Comparison of ENCODE assay signal across 16 cellular contexts in the genomic region with DNA sequence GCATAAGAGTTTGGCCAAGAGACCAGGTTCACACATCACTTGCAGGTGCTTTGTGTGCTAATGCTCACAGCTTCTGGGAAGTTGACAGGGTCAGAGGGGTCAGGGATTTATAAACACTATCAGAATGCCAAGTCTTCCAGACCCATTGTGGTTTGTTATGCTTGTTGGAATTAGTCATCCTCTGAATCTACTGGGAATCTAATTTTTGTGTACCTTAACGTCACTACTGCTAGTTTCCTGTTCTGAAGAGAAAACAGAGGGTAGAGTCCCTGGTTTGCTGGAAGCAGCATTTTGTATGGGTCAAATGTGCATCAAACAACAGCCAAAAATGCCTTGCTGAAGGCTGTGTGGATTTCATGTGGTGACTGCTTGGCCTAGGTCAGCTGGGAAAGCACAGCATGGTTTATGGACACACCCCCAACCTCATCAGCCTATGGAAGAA. TPM values are rescaled to one million over a fixed set of nuclear protein-coding genes. Genes with fewer than 3 reads are reported as not detected.
DNase-seq lines count a peak whose midpoint lies in the region; ATAC-seq, FAIRE-seq and TF ChIP-seq lines count a peak whose summit lies in the region.
"Had no signal": no experiment of that assay in that cellular context is flagged by ENCODE, and none has a peak within 500 bp of the region (broad histone marks: within the 10 kb centered on the region; RNA-seq: fewer than 3 reads in every experiment).

No MANE protein-coding gene starts in this region.

- H3K4me2 ChIP-seq in keratinocyte (ENCODE audit: control insufficient read depth, extremely low read depth, insufficient read depth, low read depth, low read length) = no peak overlapping the region

- peak; percentile 9 for FAIRE-seq in keratinocyte (lab: Jason Lieb, UNC)
- FAIRE-seq: islet of Langerhans had no signal

- ATAC-seq in HG02840 (IDR thresholded peaks at IDR 0.05; ENCODE audit: low FRiP score, unreplicated experiment) = no peak
- no peak for ATAC-seq in GM18517 (IDR thresholded peaks at IDR 0.05; ENCODE audit: unreplicated experiment)
- ATAC-seq: stimulated activated naive CD8-positive, alpha-beta T cell treated with anti-CD3 and anti-CD28 coated beads, Interleukin-15, amount 100 ng/mL, for 72 hours had no signal

- DNase-seq in A673 (ENCODE audit: low spot score) (no peak), HS-27A (ENCODE audit: low read depth) (peak; percentile 30), brain microvascular endothelial cell (peak; percentile 85), keratinocyte (ENCODE audit: low read depth, low spot score) (no peak), superior temporal gyrus (ENCODE audit: extremely low spot score) (no peak), amniotic stem cell (lab: John Stamatoyannopoulos, UW) (no peak)
- DNase-seq: activated naive CD4-positive, alpha-beta T cell treated with anti-CD3 and anti-CD28 coated beads, Interleukin-2, amount 50 U/mL, for 16 hours; BE2C; H9; NCI-H774; stimulated activated CD4-positive, alpha-beta T cell treated with anti-CD3 and anti-CD28 coated beads, Interleukin-4, amount 100 ng/mL, for 1 hour; stimulated activated naive CD8-positive, alpha-beta T cell treated with anti-CD3 and anti-CD28 coated beads, Interleukin-15, amount 100 ng/mL, for 72 hours; T-helper 1 cell had no signal

- H3K9ac ChIP-seq in keratinocyte (ENCODE audit: control insufficient read depth, extremely low read depth, insufficient read depth, low read length) = no peak overlapping the region

- TF ChIP-seq CTCF in A673 (conservative IDR thresholded peaks at IDR 0.05; ENCODE audit: low read depth, low read length) = no peak
- no peak for TF ChIP-seq CTCF in brain microvascular endothelial cell (IDR thresholded peaks at IDR 0.05; ENCODE audit: low read depth, low read length, missing control alignments)
- no peak for TF ChIP-seq CTCF in keratinocyte (optimal IDR thresholded peaks at IDR 0.05 in 1 of 3, IDR thresholded peaks at IDR 0.05 in 1 of 3, conservative IDR thresholded peaks at IDR 0.05 in 1 of 3; ENCODE audit: extremely low read depth in 1 of 3, insufficient read depth in 2 of 3, low read length in 3 of 3)

- H3K9me3 ChIP-seq in A673 (ENCODE audit: low read depth, low read length, poor library complexity, severe bottlenecking) = no peaks in the 10 kb centered on the region
- H3K9me3 ChIP-seq in keratinocyte (ENCODE audit: control insufficient read depth, low read depth, low read length) = no peaks in the 10 kb centered on the region
- H3K9me3 ChIP-seq: BE2C had no signal

- no peaks in the 10 kb centered on the region for H3K79me2 ChIP-seq in keratinocyte (ENCODE audit: control insufficient read depth, insufficient read depth, low read length)

- POLR2A ChIA-PET in A673 (lab: Charles Lee; ENCODE audit: low non-redundant PET) = no interaction called here

- intact Hi-C loops in A673 (cut with micrococcal nuclease; ENCODE audit: unreplicated experiment) = no loop called here

- H3K4me3 ChIP-seq in A673 (ENCODE audit: low read depth, low read length, poor library complexity, severe bottlenecking) = no peak overlapping the region
- H3K4me3 ChIP-seq in brain microvascular endothelial cell (ENCODE audit: low read depth, low read length) = no peak overlapping the region
- H3K4me3 ChIP-seq in keratinocyte (ENCODE audit: control insufficient read depth in 2 of 3, extremely low read depth in 1 of 3, insufficient read depth in 2 of 3, low read depth in 1 of 3, low read length in 3 of 3) = no peak overlapping the region

- BruUV-seq in A673 (replicated peaks; lab: Mats Ljungman, UMichigan) = no TSS peak

- dilution Hi-C loops in keratinocyte (cut with MboI; ENCODE audit: extremely low pct_ligation_motif_present, low sequenced_read_pairs) = no loop called here

- H3K36me3 ChIP-seq in A673 (ENCODE audit: insufficient read depth, low read length, poor library complexity, severe bottlenecking) = peaks cover 50% of the 10 kb centered on the region
- H3K36me3 ChIP-seq in brain microvascular endothelial cell (replicated peaks) = peaks cover 7% of the 10 kb centered on the region
- peaks cover 6 to 7% of the 10 kb centered on the region in 2 experiments for H3K36me3 ChIP-seq in keratinocyte (ENCODE audit: control insufficient read depth in 2 of 2, extremely low read depth in 1 of 2, insufficient read depth in 2 of 2, low read length in 2 of 2)
- H3K36me3 ChIP-seq: BE2C had no signal

- H3K4me1 ChIP-seq in A673 (ENCODE audit: insufficient read depth, low read length, poor library complexity, severe bottlenecking) = no peaks in the 10 kb centered on the region
- H3K4me1 ChIP-seq in keratinocyte (ENCODE audit: control insufficient read depth, extremely low read depth, insufficient read depth, low read length) = peaks cover 2% of the 10 kb centered on the region
- H3K4me1 ChIP-seq: BE2C had no signal

- H3K27ac ChIP-seq in A673 (ENCODE audit: low read depth, low read length, poor library complexity, severe bottlenecking) = peak overlapping the region; percentile 24
- H3K27ac ChIP-seq in brain microvascular endothelial cell = peak overlapping the region; percentile 63
- no peak overlapping the region for H3K27ac ChIP-seq in keratinocyte (ENCODE audit: control insufficient read depth, insufficient read depth, low read length)

- H3K27me3 ChIP-seq in A673 (replicated peaks; ENCODE audit: insufficient read depth, low read depth, low read length, poor library complexity) (no peaks in the 10 kb centered on the region), brain microvascular endothelial cell (replicated peaks) (no peaks in the 10 kb centered on the region), keratinocyte (ENCODE audit: control insufficient read depth, extremely low read depth, insufficient read depth, low read length) (no peaks in the 10 kb centered on the region)
- H3K27me3 ChIP-seq: BE2C had no signal

- in situ Hi-C loops in brain microvascular endothelial cell (cut with HindIII; ENCODE audit: low pct_ligation_motif_present, low sequenced_read_pairs) = no loop called here

- H3K9me1 ChIP-seq in keratinocyte (ENCODE audit: control insufficient read depth, extremely low read depth, insufficient read depth, low read length) = no peaks in the 10 kb centered on the region

- no peak overlapping the region for H2AFZ ChIP-seq in keratinocyte (ENCODE audit: control insufficient read depth, low read length)

- CTCF ChIA-PET in A673 (lab: Charles Lee) = no interaction called here

- H4K20me1 ChIP-seq in keratinocyte (ENCODE audit: control insufficient read depth, extremely low read depth, insufficient read depth, low read length) = no peaks in the 10 kb centered on the region

RNA-seq across cellular contexts. Expression of gene ANTXR1, which starts 33.3 kb away (rescaled TPM):
- 160 and 181 TPM in 2 replicates for total RNA-seq in A673 (2021)
- 12.8 to 35.9 TPM (median 20.4 TPM) in 3 replicates for polyA plus RNA-seq in keratinocyte
- 5.0 TPM for polyA plus RNA-seq in keratinocyte (2011; ENCODE audit: low read depth)
- polyA plus RNA-seq in keratinocyte (2011; cell fraction: cytosol; rRNA removed) = 16.5 and 23.5 TPM in 2 replicates
- 40.8 and 42.4 TPM in 2 replicates for polyA plus RNA-seq in keratinocyte (2011; cell fraction: nucleus; rRNA removed)
- 4.5 and 29.9 TPM in 2 replicates for polyA plus RNA-seq in keratinocyte (2012; ENCODE audit: low replicate concordance)
- polyA minus RNA-seq in keratinocyte = 15.6 to 52.7 TPM (median 24.5 TPM) in 3 replicates
- 12.7 TPM for polyA minus RNA-seq in keratinocyte (2011; cell fraction: cytosol; rRNA and poly(A)+ RNA removed)
- polyA minus RNA-seq in keratinocyte (2011; cell fraction: nucleus; rRNA and poly(A)+ RNA removed) = 24.1 and 52.0 TPM in 2 replicates

Comparison
In these comparisons a context has a peak if more than half of its experiments do, and no peak if none do; other contexts are left out.
1. DNase-seq: peak in HS-27A (single experiment) and brain microvascular endothelial cell (single experiment); none in A673 (single experiment), keratinocyte (single experiment), superior temporal gyrus (single experiment) and amniotic stem cell (single experiment).